8 cellular contexts compared by ENCODE assay signal in genomic region chr17:38257013-38257621, GRCh38. TPM values are rescaled to one million over a fixed set of nuclear protein-coding genes. Genes with fewer than 3 reads are reported as not detected.
A peak's percentile ranks its signal among the peaks of the same experiment; 100 is the strongest.
DNase-seq lines count a peak whose midpoint lies in the region; FAIRE-seq and TF ChIP-seq lines count a peak whose summit lies in the region.
"Not testable (repeated sequence)": the region's sequence is repeated elsewhere in the genome, so short reads cannot be mapped to it uniquely, and the experiment has no call there.

No MANE protein-coding gene starts in this region.

- not testable (repeated sequence) for H3K27ac Mint-ChIP-seq in nephron progenitor cell

- TF ChIP-seq POLR2A in H54 (IDR thresholded peaks at IDR 0.05; ENCODE audit: low read depth, low read length): not testable (repeated sequence)

- DNase-seq in Daoy (ENCODE audit: low read depth) (peak; percentile 88), H54 (ENCODE audit: insufficient read length, low spot score) (peak; percentile 44), M059J (ENCODE audit: low read depth) (peak; percentile 59), SHP77 treated with DMSO at 0.1 percent for 48 hours (lab: John Stamatoyannopoulos, UW) (peak; percentile 41), fibroblast of the aortic adventitia (ENCODE audit: low read depth) (peak; percentile 64), nephron progenitor cell (peak; percentile 85)
- peak; percentile 82 for DNase-seq in activated effector memory CD4-positive, alpha-beta T cell treated with Interleukin-2 at 50 U/mL for 16 hours
- DNase-seq in stimulated activated naive CD4-positive, alpha-beta T cell (lab: John Stamatoyannopoulos, UW): peak; percentile 78 to 89 (median 83)

- peak overlapping the region; percentile 46 for H3K4me3 ChIP-seq in fibroblast of the aortic adventitia (ENCODE audit: low read depth, low read length)

- H3K9me3 Mint-ChIP-seq in nephron progenitor cell: not testable (repeated sequence)

- H3K4me1 Mint-ChIP-seq in nephron progenitor cell: peaks cover 17% of the 10 kb centered on the region

- FAIRE-seq in H54 (lab: Jason Lieb, UNC): not testable (repeated sequence)

- H3K27me3 Mint-ChIP-seq in nephron progenitor cell (ENCODE audit: low read depth, poor library complexity): not testable (repeated sequence)

- H3K4me3 Mint-ChIP-seq in nephron progenitor cell: not testable (repeated sequence)

- not testable (repeated sequence) for TF ChIP-seq CTCF in fibroblast of the aortic adventitia (IDR thresholded peaks at IDR 0.05; ENCODE audit: insufficient read depth, low read length); nephron progenitor cell (IDR thresholded peaks at IDR 0.05)

- peaks cover 12% of the 10 kb centered on the region for H3K36me3 Mint-ChIP-seq in nephron progenitor cell (ENCODE audit: low read depth)

RNA-seq across cellular contexts. Expression of gene MRPL45, which starts 39.9 kb away (rescaled TPM):
- total RNA-seq in Daoy (2014; rRNA removed; shearing (Covaris generic)): 39.9 and 51.7 TPM in 2 replicates
- 43.1 and 48.5 TPM in 2 replicates for total RNA-seq in M059J (2014; rRNA removed; shearing (Covaris generic))
- 34.1 and 42.2 TPM in 2 replicates for total RNA-seq in fibroblast of the aortic adventitia (ENCODE audit: low replicate concordance)

Comparison
In these comparisons a context has a peak if more than half of its experiments do, and no peak if none do; other contexts are left out.
1. Peak in every context shown above with its lines: DNase-seq and H3K4me3 ChIP-seq.